In genomic region chr13:41568143-41568989, GRCh38 we compare ENCODE assay signal across 18 cellular contexts.
DNase-seq lines count a peak whose midpoint lies in the region; ATAC-seq lines count a peak whose summit lies in the region.
"Had no signal": no experiment of that assay in that cellular context is flagged by ENCODE, and none has a peak within 500 bp of the region (broad histone marks: within the 10 kb centered on the region; RNA-seq: fewer than 3 reads in every experiment).

No MANE protein-coding gene starts in this region.

- DNase-seq in EL: peak; percentile 21
- DNase-seq in NCI-H524 treated with DMSO at 0.1 percent for 48 hours (lab: John Stamatoyannopoulos, UW): peak; percentile 67
- DNase-seq in globus pallidus (ENCODE audit: low spot score): peak; percentile 62
- DNase-seq in putamen (ENCODE audit: low spot score): peak; percentile 49
- no peak for DNase-seq in AML-193 (lab: John Stamatoyannopoulos, UW)
- no peak for DNase-seq in activated naive CD4-positive, alpha-beta T cell treated with Interleukin-2 at 50 U/mL for 16 hours
- DNase-seq: adrenal gland; COR-L47; endodermal cell; Karpas-422; left colon; mucosa of descending colon; NCI-H1105 treated with DMSO at 0.1 percent for 48 hours; NCI-H2107; NCI-H82; stimulated activated naive CD4-positive, alpha-beta T cell treated with Interleukin-2 at 50 U/mL for 16 hours had no signal

- ATAC-seq in GM18517 (IDR thresholded peaks at IDR 0.05; ENCODE audit: unreplicated experiment): no peak
- no peak for ATAC-seq in activated CD4-positive, CD25-positive, alpha-beta regulatory T cell treated with anti-CD3 and anti-CD28 coated beads, Interleukin-2, amount 50 U/mL, for 24 hours
- ATAC-seq: left colon, mucosa of descending colon had no signal

Comparison
In these comparisons a context has a peak if more than half of its experiments do, and no peak if none do; other contexts are left out.
1. DNase-seq: peak in EL (single experiment), NCI-H524 treated with DMSO at 0.1 percent for 48 hours (single experiment), globus pallidus (single experiment) and putamen (single experiment); none in AML-193 (0 of 2) and activated naive CD4-positive, alpha-beta T cell treated with Interleukin-2 at 50 U/mL for 16 hours (single experiment).